Comparison of ENCODE assay signal across 9 cellular contexts in the genomic region with DNA sequence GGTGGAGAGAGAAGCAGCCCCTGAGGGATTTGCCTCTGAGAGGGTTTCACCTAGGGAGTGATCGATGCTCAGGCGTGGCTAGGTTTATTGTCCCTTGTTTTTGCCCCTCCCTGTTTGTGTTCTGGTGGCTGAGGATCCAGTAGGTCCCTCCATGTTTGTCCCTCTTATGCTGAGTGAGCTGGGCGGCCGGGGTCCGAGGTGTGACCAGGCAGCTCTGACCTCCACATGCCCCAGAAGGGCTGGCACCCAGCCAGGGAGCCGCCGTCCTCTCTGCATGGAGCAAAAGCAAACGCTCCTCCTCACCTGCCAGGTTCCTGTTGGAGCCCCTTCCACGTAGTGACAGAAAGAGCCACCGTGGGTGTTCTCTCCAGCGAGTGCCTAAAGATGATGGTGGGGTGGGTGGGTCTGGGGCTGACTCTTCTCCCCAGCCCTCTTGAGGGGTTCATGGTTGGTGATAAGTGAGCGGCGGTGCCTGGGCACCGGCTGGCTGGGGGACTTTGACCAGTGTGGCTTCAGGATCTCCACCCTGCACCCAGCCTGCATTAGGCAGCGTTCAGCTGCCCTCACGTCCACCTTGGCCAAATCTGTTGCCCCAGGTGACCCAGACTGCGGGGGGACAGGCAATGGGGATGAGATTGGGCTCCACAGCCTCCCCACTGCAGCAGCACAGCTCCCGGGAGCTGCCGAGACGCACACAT. TPM values are rescaled to one million over a fixed set of nuclear protein-coding genes. Genes with fewer than 3 reads are reported as not detected.
DNase-seq lines count a peak whose midpoint lies in the region; ATAC-seq and TF ChIP-seq lines count a peak whose summit lies in the region.
"Had no signal": no experiment of that assay in that cellular context is flagged by ENCODE, and none has a peak within 500 bp of the region (broad histone marks: within the 10 kb centered on the region; RNA-seq: fewer than 3 reads in every experiment).

No MANE protein-coding gene starts in this region.

- H3K9me3 ChIP-seq in CD4-positive, alpha-beta memory T cell (ENCODE audit: control insufficient read depth in 1 of 2, low read length in 2 of 2) = no peaks in the 10 kb centered on the region
- H3K9me3 ChIP-seq in ovary = no peaks in the 10 kb centered on the region

- POLR2A ChIA-PET in CD4-positive, alpha-beta memory T cell (lab: Charles Lee; ENCODE audit: partially characterized antibody) = interaction anchor here (1.0 kb wide), 1 partner anchor 15 kb away, joined by 3 read pairs; no protein-coding TSS in a partner anchor

- intact Hi-C loops in CD4-positive, alpha-beta memory T cell (cut with micrococcal nuclease) = no loop called here
- intact Hi-C loops in ovary (cut with DNase I) = no loop called here

- H3K4me3 ChIP-seq in CD4-positive, alpha-beta memory T cell (ENCODE audit: low read length in 2 of 2) = no peak overlapping the region
- H3K4me3 ChIP-seq in fibroblast of the aortic adventitia (ENCODE audit: low read depth, low read length) = peak overlapping the region; percentile 66
- H3K4me3 ChIP-seq in ovary = peak overlapping the region; percentile 31
- H3K4me3 ChIP-seq in brain microvascular endothelial cell (ENCODE audit: low read depth, low read length) = no peak overlapping the region

- H3K4me1 Mint-ChIP-seq in CD4-positive, alpha-beta memory T cell = peaks cover 15 to 29% (median 23%) of the 10 kb centered on the region in 4 donors

- peak overlapping the region in 5 of 7 donors; percentile 7 to 64 (median 35) for H3K27ac Mint-ChIP-seq in CD4-positive, alpha-beta memory T cell

- peaks cover 4 to 21% of the 10 kb centered on the region in 2 donors for H3K36me3 Mint-ChIP-seq in CD4-positive, alpha-beta memory T cell

- no peaks in the 10 kb centered on the region for H3K9me3 Mint-ChIP-seq in CD4-positive, alpha-beta memory T cell

- ATAC-seq in HG02938 (IDR thresholded peaks at IDR 0.05; ENCODE audit: unreplicated experiment) = no peak
- no peak for ATAC-seq in HG03159 (IDR thresholded peaks at IDR 0.05; ENCODE audit: unreplicated experiment)

- 52 to 70% (median 68%) methylated on average over 20 of the region's 20 CpGs for WGBS in ovary, 3 donors

- H3K36me3 ChIP-seq in CD4-positive, alpha-beta memory T cell (ENCODE audit: insufficient read depth, low read length) = peaks cover 11% of the 10 kb centered on the region
- no peaks in the 10 kb centered on the region for H3K36me3 ChIP-seq in ovary
- H3K36me3 ChIP-seq in brain microvascular endothelial cell (replicated peaks) = peaks cover 36% of the 10 kb centered on the region

- H3K27me3 ChIP-seq in CD4-positive, alpha-beta memory T cell (ENCODE audit: insufficient read depth, low read length) = no peaks in the 10 kb centered on the region
- no peaks in the 10 kb centered on the region for H3K27me3 ChIP-seq in ovary
- no peaks in the 10 kb centered on the region for H3K27me3 ChIP-seq in brain microvascular endothelial cell (replicated peaks)

- H3K27ac ChIP-seq in CD4-positive, alpha-beta memory T cell (ENCODE audit: low read depth, low read length) = no peak overlapping the region
- H3K27ac ChIP-seq in ovary (peak overlapping the region in 1 of 2 donors; percentile 75), brain microvascular endothelial cell (no peak overlapping the region)

- DNase-seq in CD4-positive, alpha-beta memory T cell = no peak
- peak; percentile 78 for DNase-seq in NCI-H345 treated with DMSO at 0.1 percent for 48 hours (lab: John Stamatoyannopoulos, UW; ENCODE audit: unreplicated experiment)
- no peak for DNase-seq in fibroblast of the aortic adventitia (ENCODE audit: low read depth)
- DNase-seq in ovary = peak in 4 of 5 donors; percentile 47 to 78 (median 68)
- no peak for DNase-seq in brain microvascular endothelial cell
- no peak for DNase-seq in GM19238 (ENCODE audit: insufficient read length, low spot score)
- DNase-seq: activated CD8-positive, alpha-beta memory T cell treated with anti-CD3 and anti-CD28 coated beads for 24 hours had no signal

- H3K27me3 Mint-ChIP-seq in CD4-positive, alpha-beta memory T cell = no peaks in the 10 kb centered on the region

- CTCF ChIA-PET in CD4-positive, alpha-beta memory T cell (lab: Charles Lee; ENCODE audit: partially characterized antibody) = interaction anchor here (0.5 kb wide), 1 partner anchor 157 kb away, joined by 3 read pairs; no protein-coding TSS in a partner anchor

- no peak for TF ChIP-seq EP300 in ovary (IDR thresholded peaks at IDR 0.05)

- H3K4me3 Mint-ChIP-seq in CD4-positive, alpha-beta memory T cell = no peak overlapping the region

- in situ Hi-C loops in brain microvascular endothelial cell (cut with HindIII; ENCODE audit: low pct_ligation_motif_present, low sequenced_read_pairs) = no loop called here

- TF ChIP-seq CTCF in fibroblast of the aortic adventitia (IDR thresholded peaks at IDR 0.05; ENCODE audit: insufficient read depth, low read length) (no peak), ovary (IDR thresholded peaks at IDR 0.05) (no peak), brain microvascular endothelial cell (IDR thresholded peaks at IDR 0.05; ENCODE audit: low read depth, low read length, missing control alignments) (no peak)

- TF ChIP-seq POLR2A in ovary (IDR thresholded peaks at IDR 0.05) = no peak

- H3K4me1 ChIP-seq in CD4-positive, alpha-beta memory T cell (ENCODE audit: insufficient read depth, low read length) = peaks cover 23% of the 10 kb centered on the region
- H3K4me1 ChIP-seq in ovary (ENCODE audit: insufficient read depth) = peaks cover 5% of the 10 kb centered on the region

RNA-seq across cellular contexts. Expression of a gene that starts 14.1 kb away (rescaled TPM):
- 10 to 100 TPM; 52.4 to 53.7 TPM for total RNA-seq in CD4-positive, alpha-beta memory T cell
- polyA plus RNA-seq in CD4-positive, alpha-beta memory T cell = 100 to 1,000 TPM in 1 of 2 donors, 10 to 100 TPM in 1; 80.1 to 125 TPM
- 15.4 and 48.3 TPM in 2 replicates for total RNA-seq in fibroblast of the aortic adventitia (ENCODE audit: low replicate concordance)
- total RNA-seq in ovary = 10 to 100 TPM; 19.4 to 33.1 (median 28.0) TPM
- 10 to 100 TPM in 1 of 2 donors, 1 to 10 TPM in 1; 8.1 to 33.6 TPM for polyA plus RNA-seq in ovary

RNA-seq across cellular contexts. Expression of a gene that starts 54.7 kb away (rescaled TPM):
- total RNA-seq in CD4-positive, alpha-beta memory T cell = 10 to 100 TPM; 62.2 to 64.1 TPM
- 1 to 10 TPM; 1.2 to 7.7 TPM for polyA plus RNA-seq in CD4-positive, alpha-beta memory T cell
- total RNA-seq in fibroblast of the aortic adventitia (ENCODE audit: low replicate concordance) (24.5 and 34.3 TPM in 2 replicates), ovary (10 to 100 TPM; 23.2 to 94.2 (median 64.6) TPM)
- 10 to 100 TPM; 21.5 to 27.9 TPM for polyA plus RNA-seq in ovary

RNA-seq across cellular contexts. Expression of a gene that starts 54.8 kb away (rescaled TPM):
- 10 to 100 TPM; 28.5 to 33.9 TPM for total RNA-seq in CD4-positive, alpha-beta memory T cell
- 1 to 10 TPM in 1 of 2 donors, under 1 TPM in 1; 0.91 to 5.7 TPM for polyA plus RNA-seq in CD4-positive, alpha-beta memory T cell
- total RNA-seq in fibroblast of the aortic adventitia (ENCODE audit: low replicate concordance) (22.0 and 28.2 TPM in 2 replicates), ovary (10 to 100 TPM; 19.8 to 37.4 (median 32.3) TPM)
- 10 to 100 TPM in 1 of 2 donors, 1 to 10 TPM in 1; 6.7 to 26.0 TPM for polyA plus RNA-seq in ovary

RNA-seq across cellular contexts. Expression of a gene that starts 55.0 kb away (rescaled TPM):
- under 1 TPM; 0.12 to 0.64 TPM for total RNA-seq in CD4-positive, alpha-beta memory T cell
- under 1 TPM in 1 of 2 donors, not detected in 1; 0.11 TPM for polyA plus RNA-seq in CD4-positive, alpha-beta memory T cell
- total RNA-seq in fibroblast of the aortic adventitia (ENCODE audit: low replicate concordance) = 1.4 TPM in 1 of 2 replicates, not detected in the other
- total RNA-seq in ovary = 1 to 10 TPM in 6 of 7 donors, under 1 TPM in 1; 0.48 to 9.1 (median 1.5) TPM
- polyA plus RNA-seq in ovary = 1 to 10 TPM in 1 of 2 donors, under 1 TPM in 1; 0.35 to 1.2 TPM

Comparison
In these comparisons a context has a peak if more than half of its experiments do, and no peak if none do; other contexts are left out.
1. DNase-seq: peak in NCI-H345 treated with DMSO at 0.1 percent for 48 hours (single experiment) and ovary (4 of 5); none in CD4-positive, alpha-beta memory T cell (0 of 5), fibroblast of the aortic adventitia (single experiment), brain microvascular endothelial cell (single experiment) and GM19238 (single experiment).
2. H3K4me3 ChIP-seq: peak in fibroblast of the aortic adventitia (single experiment) and ovary (single experiment); none in CD4-positive, alpha-beta memory T cell (0 of 2) and brain microvascular endothelial cell (single experiment).